Comparison of ENCODE assay signal across 1 cellular context in the genomic region with DNA sequence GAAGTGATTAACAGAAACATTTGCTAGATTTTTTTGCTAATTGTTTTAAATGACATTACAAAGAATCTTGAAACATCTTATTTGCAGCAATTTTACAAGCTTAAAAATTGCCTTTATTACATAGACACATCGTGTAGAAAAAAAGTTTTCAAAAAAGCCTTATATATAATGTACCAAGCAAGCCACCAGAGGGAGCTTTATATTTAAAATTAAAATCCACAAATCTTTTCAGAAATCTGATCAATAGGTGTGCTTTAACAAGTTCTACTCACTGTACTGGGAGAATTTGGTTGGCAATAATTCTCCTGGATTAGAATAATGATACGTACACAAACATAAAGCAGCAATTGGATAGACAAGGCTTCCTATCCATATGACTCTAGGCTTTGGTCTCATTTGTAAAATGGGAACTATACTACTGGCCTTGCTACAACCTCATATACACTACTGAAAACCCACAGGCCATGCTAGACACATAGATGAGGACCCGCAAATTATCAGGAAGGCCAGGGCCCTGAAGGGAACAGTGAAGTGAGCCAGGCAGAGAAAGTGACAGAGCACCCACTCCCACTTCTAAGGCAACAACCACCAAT.
TF ChIP-seq lines count a peak whose summit lies in the region.

No MANE protein-coding gene starts in this region.

TF ChIP-seq in GM23338, 12 proteins besides CTCF, POLR2A, EP300 and RAD21 (continued from another document):
- TF ChIP-seq, protein P1, sequence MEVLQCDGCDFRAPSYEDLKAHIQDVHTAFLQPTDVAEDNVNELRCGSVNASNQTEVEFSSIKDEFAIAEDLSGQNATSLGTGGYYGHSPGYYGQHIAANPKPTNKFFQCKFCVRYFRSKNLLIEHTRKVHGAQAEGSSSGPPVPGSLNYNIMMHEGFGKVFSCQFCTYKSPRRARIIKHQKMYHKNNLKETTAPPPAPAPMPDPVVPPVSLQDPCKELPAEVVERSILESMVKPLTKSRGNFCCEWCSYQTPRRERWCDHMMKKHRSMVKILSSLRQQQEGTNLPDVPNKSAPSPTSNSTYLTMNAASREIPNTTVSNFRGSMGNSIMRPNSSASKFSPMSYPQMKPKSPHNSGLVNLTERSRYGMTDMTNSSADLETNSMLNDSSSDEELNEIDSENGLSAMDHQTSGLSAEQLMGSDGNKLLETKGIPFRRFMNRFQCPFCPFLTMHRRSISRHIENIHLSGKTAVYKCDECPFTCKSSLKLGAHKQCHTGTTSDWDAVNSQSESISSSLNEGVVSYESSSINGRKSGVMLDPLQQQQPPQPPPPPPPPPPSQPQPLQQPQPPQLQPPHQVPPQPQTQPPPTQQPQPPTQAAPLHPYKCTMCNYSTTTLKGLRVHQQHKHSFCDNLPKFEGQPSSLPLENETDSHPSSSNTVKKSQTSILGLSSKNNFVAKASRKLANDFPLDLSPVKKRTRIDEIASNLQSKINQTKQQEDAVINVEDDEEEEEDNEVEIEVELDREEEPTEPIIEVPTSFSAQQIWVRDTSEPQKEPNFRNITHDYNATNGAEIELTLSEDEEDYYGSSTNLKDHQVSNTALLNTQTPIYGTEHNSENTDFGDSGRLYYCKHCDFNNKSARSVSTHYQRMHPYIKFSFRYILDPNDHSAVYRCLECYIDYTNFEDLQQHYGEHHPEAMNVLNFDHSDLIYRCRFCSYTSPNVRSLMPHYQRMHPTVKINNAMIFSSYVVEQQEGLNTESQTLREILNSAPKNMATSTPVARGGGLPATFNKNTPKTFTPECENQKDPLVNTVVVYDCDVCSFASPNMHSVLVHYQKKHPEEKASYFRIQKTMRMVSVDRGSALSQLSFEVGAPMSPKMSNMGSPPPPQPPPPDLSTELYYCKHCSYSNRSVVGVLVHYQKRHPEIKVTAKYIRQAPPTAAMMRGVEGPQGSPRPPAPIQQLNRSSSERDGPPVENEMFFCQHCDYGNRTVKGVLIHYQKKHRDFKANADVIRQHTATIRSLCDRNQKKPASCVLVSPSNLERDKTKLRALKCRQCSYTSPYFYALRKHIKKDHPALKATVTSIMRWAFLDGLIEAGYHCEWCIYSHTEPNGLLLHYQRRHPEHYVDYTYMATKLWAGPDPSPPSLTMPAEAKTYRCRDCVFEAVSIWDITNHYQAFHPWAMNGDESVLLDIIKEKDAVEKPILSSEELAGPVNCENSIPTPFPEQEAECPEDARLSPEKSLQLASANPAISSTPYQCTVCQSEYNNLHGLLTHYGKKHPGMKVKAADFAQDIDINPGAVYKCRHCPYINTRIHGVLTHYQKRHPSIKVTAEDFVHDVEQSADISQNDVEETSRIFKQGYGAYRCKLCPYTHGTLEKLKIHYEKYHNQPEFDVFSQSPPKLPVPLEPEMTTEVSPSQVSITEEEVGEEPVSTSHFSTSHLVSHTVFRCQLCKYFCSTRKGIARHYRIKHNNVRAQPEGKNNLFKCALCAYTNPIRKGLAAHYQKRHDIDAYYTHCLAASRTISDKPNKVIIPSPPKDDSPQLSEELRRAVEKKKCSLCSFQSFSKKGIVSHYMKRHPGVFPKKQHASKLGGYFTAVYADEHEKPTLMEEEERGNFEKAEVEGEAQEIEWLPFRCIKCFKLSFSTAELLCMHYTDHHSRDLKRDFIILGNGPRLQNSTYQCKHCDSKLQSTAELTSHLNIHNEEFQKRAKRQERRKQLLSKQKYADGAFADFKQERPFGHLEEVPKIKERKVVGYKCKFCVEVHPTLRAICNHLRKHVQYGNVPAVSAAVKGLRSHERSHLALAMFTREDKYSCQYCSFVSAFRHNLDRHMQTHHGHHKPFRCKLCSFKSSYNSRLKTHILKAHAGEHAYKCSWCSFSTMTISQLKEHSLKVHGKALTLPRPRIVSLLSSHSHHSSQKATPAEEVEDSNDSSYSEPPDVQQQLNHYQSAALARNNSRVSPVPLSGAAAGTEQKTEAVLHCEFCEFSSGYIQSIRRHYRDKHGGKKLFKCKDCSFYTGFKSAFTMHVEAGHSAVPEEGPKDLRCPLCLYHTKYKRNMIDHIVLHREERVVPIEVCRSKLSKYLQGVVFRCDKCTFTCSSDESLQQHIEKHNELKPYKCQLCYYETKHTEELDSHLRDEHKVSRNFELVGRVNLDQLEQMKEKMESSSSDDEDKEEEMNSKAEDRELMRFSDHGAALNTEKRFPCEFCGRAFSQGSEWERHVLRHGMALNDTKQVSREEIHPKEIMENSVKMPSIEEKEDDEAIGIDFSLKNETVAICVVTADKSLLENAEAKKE (CRISPR knock-in tag; IDR thresholded peaks at IDR 0.05), result no peak
- no peak for TF ChIP-seq POLR2AphosphoS5 (IDR thresholded peaks at IDR 0.05; ENCODE audit: low read depth)
- no peak for TF ChIP-seq ZNF114 (CRISPR knock-in tag; IDR thresholded peaks at IDR 0.05)
- TF ChIP-seq, protein P2, sequence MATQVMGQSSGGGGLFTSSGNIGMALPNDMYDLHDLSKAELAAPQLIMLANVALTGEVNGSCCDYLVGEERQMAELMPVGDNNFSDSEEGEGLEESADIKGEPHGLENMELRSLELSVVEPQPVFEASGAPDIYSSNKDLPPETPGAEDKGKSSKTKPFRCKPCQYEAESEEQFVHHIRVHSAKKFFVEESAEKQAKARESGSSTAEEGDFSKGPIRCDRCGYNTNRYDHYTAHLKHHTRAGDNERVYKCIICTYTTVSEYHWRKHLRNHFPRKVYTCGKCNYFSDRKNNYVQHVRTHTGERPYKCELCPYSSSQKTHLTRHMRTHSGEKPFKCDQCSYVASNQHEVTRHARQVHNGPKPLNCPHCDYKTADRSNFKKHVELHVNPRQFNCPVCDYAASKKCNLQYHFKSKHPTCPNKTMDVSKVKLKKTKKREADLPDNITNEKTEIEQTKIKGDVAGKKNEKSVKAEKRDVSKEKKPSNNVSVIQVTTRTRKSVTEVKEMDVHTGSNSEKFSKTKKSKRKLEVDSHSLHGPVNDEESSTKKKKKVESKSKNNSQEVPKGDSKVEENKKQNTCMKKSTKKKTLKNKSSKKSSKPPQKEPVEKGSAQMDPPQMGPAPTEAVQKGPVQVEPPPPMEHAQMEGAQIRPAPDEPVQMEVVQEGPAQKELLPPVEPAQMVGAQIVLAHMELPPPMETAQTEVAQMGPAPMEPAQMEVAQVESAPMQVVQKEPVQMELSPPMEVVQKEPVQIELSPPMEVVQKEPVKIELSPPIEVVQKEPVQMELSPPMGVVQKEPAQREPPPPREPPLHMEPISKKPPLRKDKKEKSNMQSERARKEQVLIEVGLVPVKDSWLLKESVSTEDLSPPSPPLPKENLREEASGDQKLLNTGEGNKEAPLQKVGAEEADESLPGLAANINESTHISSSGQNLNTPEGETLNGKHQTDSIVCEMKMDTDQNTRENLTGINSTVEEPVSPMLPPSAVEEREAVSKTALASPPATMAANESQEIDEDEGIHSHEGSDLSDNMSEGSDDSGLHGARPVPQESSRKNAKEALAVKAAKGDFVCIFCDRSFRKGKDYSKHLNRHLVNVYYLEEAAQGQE (IDR thresholded peaks at IDR 0.05; ENCODE audit: unreplicated experiment), result no peak
- no peak for TF ChIP-seq NANOG (IDR thresholded peaks at IDR 0.05; ENCODE audit: borderline replicate concordance)
- TF ChIP-seq STAT1 (IDR thresholded peaks at IDR 0.05; ENCODE audit: unreplicated experiment), result no peak
- TF ChIP-seq EZH2phosphoT487 (IDR thresholded peaks at IDR 0.05; ENCODE audit: unreplicated experiment), result no peak
- TF ChIP-seq JUNB (IDR thresholded peaks at IDR 0.05; ENCODE audit: unreplicated experiment), result no peak
